In genomic region chr1:53186533-53186932, GRCh38 we compare ENCODE assay signal across 17 cellular contexts. TPM values are rescaled to one million over a fixed set of nuclear protein-coding genes. Genes with fewer than 3 reads are reported as not detected.
DNase-seq lines count a peak whose midpoint lies in the region; ATAC-seq, FAIRE-seq and TF ChIP-seq lines count a peak whose summit lies in the region.
"Had no signal": no experiment of that assay in that cellular context is flagged by ENCODE, and none has a peak within 500 bp of the region (broad histone marks: within the 10 kb centered on the region; RNA-seq: fewer than 3 reads in every experiment).

No MANE protein-coding gene starts in this region.

- no peak overlapping the region for H3K4me3 ChIP-seq in HepG2 (replicated peaks in 1 of 3; ENCODE audit: insufficient read depth in 1 of 3, low read depth in 2 of 3, low read length in 3 of 3)
- no peak overlapping the region for H3K4me3 ChIP-seq in right lobe of liver
- no peak overlapping the region for H3K4me3 ChIP-seq in adipocyte (ENCODE audit: low read length)
- no peak overlapping the region for H3K4me3 ChIP-seq in mucosa of descending colon

- intact Hi-C loops in HepG2 (cut with micrococcal nuclease; ENCODE audit: unreplicated experiment) (loop anchor here (10.0 kb wide), 1 partner anchor 102 kb away; no protein-coding TSS in a partner anchor), right lobe of liver (cut with DNase I) (loop anchor here in 1 of 2 donors (10.0 kb wide), 1 partner anchor 272 kb away; no protein-coding TSS in a partner anchor), mucosa of descending colon (cut with DNase I, micrococcal nuclease) (no loop called here)

- TF ChIP-seq EP300 in HepG2 (IDR thresholded peaks at IDR 0.05; ENCODE audit: low read depth in 2 of 2, low read length in 2 of 2) = no peak
- no peak for TF ChIP-seq EP300 in HepG2 (CRISPR knock-in tag; IDR thresholded peaks at IDR 0.05; ENCODE audit: borderline replicate concordance)

- no peak for DNase-seq in HepG2 (ENCODE audit: low spot score)
- DNase-seq in right lobe of liver = no peak
- no peak for DNase-seq in adipocyte (ENCODE audit: low read depth)
- DNase-seq in mucosa of descending colon = peak in 2 of 3 donors; percentile 59 to 72
- DNase-seq in GM10266 (ENCODE audit: extremely low spot score) = no peak
- DNase-seq in epidermal melanocyte (ENCODE audit: insufficient read length, low spot score) = no peak
- DNase-seq in NCI-H774 (lab: John Stamatoyannopoulos, UW) = no peak
- DNase-seq: ACHN; C1 segment of cervical spinal cord; CD4-positive, alpha-beta T cell; DMS79; EL; GOT3; H9 had no signal

- H3K36me3 ChIP-seq in HepG2 (replicated peaks in 1 of 2; ENCODE audit: control insufficient read depth in 1 of 2, insufficient read depth in 2 of 2, low read length in 2 of 2) (no peaks in the 10 kb centered on the region), right lobe of liver (no peaks in the 10 kb centered on the region), adipocyte (ENCODE audit: control insufficient read depth, insufficient read depth, low read length, severe bottlenecking) (no peaks in the 10 kb centered on the region), mucosa of descending colon (ENCODE audit: low read depth) (no peaks in the 10 kb centered on the region)

- FAIRE-seq in HepG2 (lab: Jason Lieb, UNC) = no peak
- FAIRE-seq: GM12892 had no signal

- H4K20me1 ChIP-seq in HepG2 (ENCODE audit: insufficient read depth, low read length) = no peaks in the 10 kb centered on the region

- peaks cover 81% of the 10 kb centered on the region for H3K4me1 ChIP-seq in HepG2 (ENCODE audit: insufficient read depth, low read length)
- H3K4me1 ChIP-seq in right lobe of liver = peaks cover 0 to 57% (median 23%) of the 10 kb centered on the region in 4 donors
- H3K4me1 ChIP-seq in adipocyte (ENCODE audit: control insufficient read depth, insufficient read depth, low read length) = peaks cover 39% of the 10 kb centered on the region
- peaks cover 18% of the 10 kb centered on the region for H3K4me1 ChIP-seq in mucosa of descending colon (ENCODE audit: low read depth)

- ATAC-seq in HepG2 = no peak
- no peak for ATAC-seq in right lobe of liver
- ATAC-seq in mucosa of descending colon = peak; percentile 62

- H3K4me2 ChIP-seq in HepG2 (ENCODE audit: low read depth, low read length) = no peak overlapping the region

- no peak overlapping the region for H3K27ac ChIP-seq in HepG2 (ENCODE audit: extremely low read length, insufficient read depth, low read length)
- H3K27ac ChIP-seq in right lobe of liver = no peak overlapping the region

- in situ Hi-C loops in HepG2 (cut with HindIII; ENCODE audit: extremely low pct_ligation_motif_present, low pct_unique_long_range_greater_than_20kb) = loop anchor here (10.0 kb wide), 1 partner anchor 482 kb away; no protein-coding TSS in a partner anchor

- BruUV-seq in HepG2 (replicated peaks; lab: Mats Ljungman, UMichigan) = no TSS peak

- no peaks in the 10 kb centered on the region for H3K79me2 ChIP-seq in HepG2 (ENCODE audit: insufficient read depth, low read length)

- POLR2A ChIA-PET in HepG2 (lab: Yijun Ruan, JAX) = interaction anchor here (0.9 kb wide), 1 partner anchor 259 kb away, joined by 3 read pairs; the partner anchor contains the start of gene SCP2

- no peak for TF ChIP-seq POLR2A in HepG2 (IDR thresholded peaks at IDR 0.05; ENCODE audit: insufficient read depth in 1 of 2, low read depth in 2 of 2, low read length in 2 of 2)
- no peak for TF ChIP-seq POLR2A in right lobe of liver (IDR thresholded peaks at IDR 0.05)

- TF ChIP-seq CTCF in HepG2 (CRISPR knock-in tag; IDR thresholded peaks at IDR 0.05) (peak; percentile 33; the same call in 1 of the 2 replicates), right lobe of liver (IDR thresholded peaks at IDR 0.05) (no peak), mucosa of descending colon (IDR thresholded peaks at IDR 0.05) (no peak), GM10266 (IDR thresholded peaks at IDR 0.05; ENCODE audit: control insufficient read depth, insufficient read depth, low read depth, missing control alignments) (no peak)

- no peak for TF ChIP-seq RAD21 in HepG2 (CRISPR knock-in tag; IDR thresholded peaks at IDR 0.05)

- CTCF ChIA-PET in HepG2 (lab: Yijun Ruan, JAX; ENCODE audit: low intra/inter-chr PET ratio, low total read pairs) = no interaction called here

- H3K9ac ChIP-seq in HepG2 (ENCODE audit: insufficient read depth, low read depth, low read length) (no peak overlapping the region), adipocyte (ENCODE audit: low read length) (peak overlapping the region; percentile 35)

- H2AFZ ChIP-seq in HepG2 (ENCODE audit: low read length) = no peak overlapping the region

- no peaks in the 10 kb centered on the region for H3K9me3 ChIP-seq in HepG2 (ENCODE audit: low read length)
- H3K9me3 ChIP-seq in right lobe of liver = no peaks in the 10 kb centered on the region
- H3K9me3 ChIP-seq in adipocyte (ENCODE audit: control insufficient read depth, low read length) = no peaks in the 10 kb centered on the region
- no peaks in the 10 kb centered on the region for H3K9me3 ChIP-seq in mucosa of descending colon

- WGBS in HepG2 (ENCODE audit: low lambda C conversion rate) = 59% methylated on average over 3 of the region's 3 CpGs
- WGBS in right lobe of liver (ENCODE audit: insufficient coverage, low coverage, low lambda C conversion rate, missing lambda C conversion rate) = 74% methylated on average over 3 of the region's 3 CpGs

- H3K27me3 ChIP-seq in HepG2 (ENCODE audit: control insufficient read depth in 1 of 2, insufficient read depth in 2 of 2, low read length in 2 of 2) (no peaks in the 10 kb centered on the region), right lobe of liver (no peaks in the 10 kb centered on the region), adipocyte (replicated peaks; ENCODE audit: control insufficient read depth, insufficient read depth, low read length) (no peaks in the 10 kb centered on the region)

RNA-seq across cellular contexts. Expression of gene CPT2, which starts 10.1 kb away (rescaled TPM):
- total RNA-seq in HepG2 (2016; rRNA removed; fragmentation: Illumina TruSeq; extraction: Trizol) = 14.1 and 14.6 TPM in 2 replicates
- total RNA-seq in HepG2 (2016; cell fraction: cytosol; rRNA removed; fragmentation: Illumina TruSeq; extraction: Trizol; ENCODE audit: low read depth) = 1.1 and 1.2 TPM in 2 replicates
- 13.1 and 14.0 TPM in 2 replicates for total RNA-seq in HepG2 (2016; cell fraction: insoluble cytoplasmic fraction; rRNA removed; fragmentation: Illumina TruSeq; extraction: Trizol)
- total RNA-seq in HepG2 (2016; cell fraction: membrane; rRNA removed; fragmentation: Illumina TruSeq; extraction: Trizol) = 3.0 and 3.7 TPM in 2 replicates
- 6.2 and 7.9 TPM in 2 replicates for total RNA-seq in HepG2 (2016; cell fraction: nucleus; rRNA removed; fragmentation: Illumina TruSeq; extraction: Trizol)
- 12.6 and 16.0 TPM in 2 replicates for polyA plus RNA-seq in HepG2 (2011; rRNA removed)
- polyA plus RNA-seq in HepG2 (2011; cell fraction: cytosol; rRNA removed) = 12.6 and 14.8 TPM in 2 replicates
- polyA plus RNA-seq in HepG2 (2011; cell fraction: nucleus; rRNA removed) = 5.6 and 7.7 TPM in 2 replicates
- polyA plus RNA-seq in HepG2 (2012) = 9.1 and 13.6 TPM in 2 replicates
- polyA plus RNA-seq in HepG2 (2016; cell fraction: cytosol; fragmentation: Illumina TruSeq; extraction: Trizol; ENCODE audit: low read depth) = 1.0 and 1.2 TPM in 2 replicates
- polyA plus RNA-seq in HepG2 (2016; cell fraction: insoluble cytoplasmic fraction; fragmentation: Illumina TruSeq; extraction: Trizol; ENCODE audit: low read depth) = 15.4 and 15.6 TPM in 2 replicates
- 1.8 and 2.2 TPM in 2 replicates for polyA plus RNA-seq in HepG2 (2016; cell fraction: membrane; fragmentation: Illumina TruSeq; extraction: Trizol; ENCODE audit: low read depth)
- 9.0 and 10.7 TPM in 2 replicates for polyA plus RNA-seq in HepG2 (2016; cell fraction: nucleus; fragmentation: Illumina TruSeq; extraction: Trizol; ENCODE audit: insufficient read depth, low read depth)
- 13.9 and 25.3 TPM in 2 replicates for polyA minus RNA-seq in HepG2 (2011; rRNA and poly(A)+ RNA removed; ENCODE audit: low replicate concordance)
- polyA minus RNA-seq in HepG2 (2011; cell fraction: cytosol; rRNA and poly(A)+ RNA removed) = 8.6 and 11.3 TPM in 2 replicates
- 7.3 and 12.7 TPM in 2 replicates for polyA minus RNA-seq in HepG2 (2011; cell fraction: nucleus; rRNA and poly(A)+ RNA removed)
- 100 to 1,000 TPM in 2 of 6 experiments, 10 to 100 TPM in 4; 37.6 to 108 (median 81.6) TPM for total RNA-seq in right lobe of liver
- 10 to 100 TPM; 30.1 to 75.3 (median 52.3) TPM for total RNA-seq in mucosa of descending colon

RNA-seq across cellular contexts. Expression of gene CZIB, which starts 33.9 kb away (rescaled TPM):
- total RNA-seq in HepG2 (2016; rRNA removed; fragmentation: Illumina TruSeq; extraction: Trizol) (49.2 and 51.4 TPM in 2 replicates), right lobe of liver (10 to 100 TPM; 20.6 to 28.8 (median 24.2) TPM), mucosa of descending colon (10 to 100 TPM; 38.1 to 65.7 (median 40.6) TPM)
- total RNA-seq in HepG2 (2016; cell fraction: cytosol; rRNA removed; fragmentation: Illumina TruSeq; extraction: Trizol; ENCODE audit: low read depth) = 16.0 and 17.6 TPM in 2 replicates
- total RNA-seq in HepG2 (2016; cell fraction: insoluble cytoplasmic fraction; rRNA removed; fragmentation: Illumina TruSeq; extraction: Trizol) = 47.8 and 54.5 TPM in 2 replicates
- 20.0 and 23.7 TPM in 2 replicates for total RNA-seq in HepG2 (2016; cell fraction: membrane; rRNA removed; fragmentation: Illumina TruSeq; extraction: Trizol)
- total RNA-seq in HepG2 (2016; cell fraction: nucleus; rRNA removed; fragmentation: Illumina TruSeq; extraction: Trizol) = 41.6 and 41.7 TPM in 2 replicates
- 64.8 and 67.0 TPM in 2 replicates for polyA plus RNA-seq in HepG2 (2011; rRNA removed)
- polyA plus RNA-seq in HepG2 (2011; cell fraction: cytosol; rRNA removed) = 40.5 and 42.1 TPM in 2 replicates
- polyA plus RNA-seq in HepG2 (2011; cell fraction: nucleus; rRNA removed) = 98.1 and 112 TPM in 2 replicates
- 46.9 and 52.9 TPM in 2 replicates for polyA plus RNA-seq in HepG2 (2012)
- 15.2 and 15.7 TPM in 2 replicates for polyA plus RNA-seq in HepG2 (2016; cell fraction: cytosol; fragmentation: Illumina TruSeq; extraction: Trizol; ENCODE audit: low read depth)
- 55.4 and 56.2 TPM in 2 replicates for polyA plus RNA-seq in HepG2 (2016; cell fraction: insoluble cytoplasmic fraction; fragmentation: Illumina TruSeq; extraction: Trizol; ENCODE audit: low read depth)
- 20.1 and 20.5 TPM in 2 replicates for polyA plus RNA-seq in HepG2 (2016; cell fraction: membrane; fragmentation: Illumina TruSeq; extraction: Trizol; ENCODE audit: low read depth)
- 62.6 and 73.5 TPM in 2 replicates for polyA plus RNA-seq in HepG2 (2016; cell fraction: nucleus; fragmentation: Illumina TruSeq; extraction: Trizol; ENCODE audit: insufficient read depth, low read depth)
- 24.9 and 31.3 TPM in 2 replicates for polyA minus RNA-seq in HepG2 (2011; rRNA and poly(A)+ RNA removed; ENCODE audit: low replicate concordance)
- polyA minus RNA-seq in HepG2 (2011; cell fraction: cytosol; rRNA and poly(A)+ RNA removed) = 10.3 and 10.7 TPM in 2 replicates
- 88.7 and 93.7 TPM in 2 replicates for polyA minus RNA-seq in HepG2 (2011; cell fraction: nucleus; rRNA and poly(A)+ RNA removed)

RNA-seq across cellular contexts. Expression of gene SLC1A7, which starts 44.1 kb away (rescaled TPM):
- total RNA-seq in HepG2 (2016; rRNA removed; fragmentation: Illumina TruSeq; extraction: Trizol) (0.04 TPM in 1 of 2 replicates, not detected in the other), right lobe of liver (1 to 10 TPM in 1 of 6 experiments, under 1 TPM in 5; 0.31 to 1.3 (median 0.61) TPM), mucosa of descending colon (under 1 TPM; 0.72 to 0.98 (median 0.93) TPM)
- 0.10 TPM in 1 of 2 replicates, not detected in the other for total RNA-seq in HepG2 (2016; cell fraction: cytosol; rRNA removed; fragmentation: Illumina TruSeq; extraction: Trizol; ENCODE audit: low read depth)
- 0.10 TPM in 1 of 2 replicates, not detected in the other for total RNA-seq in HepG2 (2016; cell fraction: insoluble cytoplasmic fraction; rRNA removed; fragmentation: Illumina TruSeq; extraction: Trizol)
- not detected in 2 replicates for total RNA-seq in HepG2 (2016; cell fraction: membrane; rRNA removed; fragmentation: Illumina TruSeq; extraction: Trizol)
- not detected in 2 replicates for total RNA-seq in HepG2 (2016; cell fraction: nucleus; rRNA removed; fragmentation: Illumina TruSeq; extraction: Trizol)
- 2.0 and 4.8 TPM in 2 replicates for polyA plus RNA-seq in HepG2 (2011; rRNA removed)
- polyA plus RNA-seq in HepG2 (2011; cell fraction: cytosol; rRNA removed) = 1.7 and 1.9 TPM in 2 replicates
- polyA plus RNA-seq in HepG2 (2011; cell fraction: nucleus; rRNA removed) = 10.0 and 14.8 TPM in 2 replicates
- 8.9 and 11.0 TPM in 2 replicates for polyA plus RNA-seq in HepG2 (2012)
- not detected in 2 replicates for polyA plus RNA-seq in HepG2 (2016; cell fraction: cytosol; fragmentation: Illumina TruSeq; extraction: Trizol; ENCODE audit: low read depth)
- not detected in 2 replicates for polyA plus RNA-seq in HepG2 (2016; cell fraction: insoluble cytoplasmic fraction; fragmentation: Illumina TruSeq; extraction: Trizol; ENCODE audit: low read depth)
- polyA plus RNA-seq in HepG2 (2016; cell fraction: membrane; fragmentation: Illumina TruSeq; extraction: Trizol; ENCODE audit: low read depth) = 0.07 TPM in 1 of 2 replicates, not detected in the other
- not detected in 2 replicates for polyA plus RNA-seq in HepG2 (2016; cell fraction: nucleus; fragmentation: Illumina TruSeq; extraction: Trizol; ENCODE audit: insufficient read depth, low read depth)
- polyA minus RNA-seq in HepG2 (2011; rRNA and poly(A)+ RNA removed; ENCODE audit: low replicate concordance) = 2.1 TPM in 1 of 2 replicates, not detected in the other
- 0.70 and 0.99 TPM in 2 replicates for polyA minus RNA-seq in HepG2 (2011; cell fraction: cytosol; rRNA and poly(A)+ RNA removed)
- polyA minus RNA-seq in HepG2 (2011; cell fraction: nucleus; rRNA and poly(A)+ RNA removed) = 0.77 and 2.1 TPM in 2 replicates
- total RNA-seq: A172; B cell; CD4-positive, alpha-beta T cell; H9 had no signal

RNA-seq across cellular contexts. Expression of gene MAGOH, which starts 51.8 kb away (rescaled TPM):
- total RNA-seq in HepG2 (2016; rRNA removed; fragmentation: Illumina TruSeq; extraction: Trizol) = 87.0 and 145 TPM in 2 replicates
- total RNA-seq in HepG2 (2016; cell fraction: cytosol; rRNA removed; fragmentation: Illumina TruSeq; extraction: Trizol; ENCODE audit: low read depth) = 21.7 and 23.8 TPM in 2 replicates
- 94.7 and 147 TPM in 2 replicates for total RNA-seq in HepG2 (2016; cell fraction: insoluble cytoplasmic fraction; rRNA removed; fragmentation: Illumina TruSeq; extraction: Trizol)
- 19.6 and 26.4 TPM in 2 replicates for total RNA-seq in HepG2 (2016; cell fraction: membrane; rRNA removed; fragmentation: Illumina TruSeq; extraction: Trizol)
- total RNA-seq in HepG2 (2016; cell fraction: nucleus; rRNA removed; fragmentation: Illumina TruSeq; extraction: Trizol) = 32.7 and 35.6 TPM in 2 replicates
- polyA plus RNA-seq in HepG2 (2011; rRNA removed) = 22.9 and 24.1 TPM in 2 replicates
- polyA plus RNA-seq in HepG2 (2011; cell fraction: cytosol; rRNA removed) = 9.5 and 15.8 TPM in 2 replicates
- 3.3 and 4.0 TPM in 2 replicates for polyA plus RNA-seq in HepG2 (2011; cell fraction: nucleus; rRNA removed)
- 66.7 and 95.1 TPM in 2 replicates for polyA plus RNA-seq in HepG2 (2012)
- polyA plus RNA-seq in HepG2 (2016; cell fraction: cytosol; fragmentation: Illumina TruSeq; extraction: Trizol; ENCODE audit: low read depth) = 15.7 and 17.3 TPM in 2 replicates
- polyA plus RNA-seq in HepG2 (2016; cell fraction: insoluble cytoplasmic fraction; fragmentation: Illumina TruSeq; extraction: Trizol; ENCODE audit: low read depth) = 201 and 238 TPM in 2 replicates
- polyA plus RNA-seq in HepG2 (2016; cell fraction: membrane; fragmentation: Illumina TruSeq; extraction: Trizol; ENCODE audit: low read depth) = 18.7 and 19.6 TPM in 2 replicates
- 61.2 and 72.1 TPM in 2 replicates for polyA plus RNA-seq in HepG2 (2016; cell fraction: nucleus; fragmentation: Illumina TruSeq; extraction: Trizol; ENCODE audit: insufficient read depth, low read depth)
- polyA minus RNA-seq in HepG2 (2011; rRNA and poly(A)+ RNA removed; ENCODE audit: low replicate concordance) = 17.7 and 28.8 TPM in 2 replicates
- 17.8 and 19.0 TPM in 2 replicates for polyA minus RNA-seq in HepG2 (2011; cell fraction: cytosol; rRNA and poly(A)+ RNA removed)
- polyA minus RNA-seq in HepG2 (2011; cell fraction: nucleus; rRNA and poly(A)+ RNA removed) = 16.9 and 22.7 TPM in 2 replicates
- total RNA-seq in right lobe of liver = 10 to 100 TPM; 10.9 to 28.1 (median 19.4) TPM
- total RNA-seq in mucosa of descending colon = 10 to 100 TPM; 30.3 to 36.3 (median 34.9) TPM

Comparison
In these comparisons a context has a peak if more than half of its experiments do, and no peak if none do; other contexts are left out.
1. DNase-seq: peak in mucosa of descending colon (2 of 3); none in HepG2 (single experiment), right lobe of liver (0 of 3), adipocyte (single experiment), GM10266 (single experiment), epidermal melanocyte (single experiment) and NCI-H774 (single experiment).